Comparison of ENCODE assay signal across 8 cellular contexts in genomic region chr13:27425918-27426630, GRCh38. TPM values are rescaled to one million over a fixed set of nuclear protein-coding genes. Genes with fewer than 3 reads are reported as not detected.
DNase-seq lines count a peak whose midpoint lies in the region; ATAC-seq lines count a peak whose summit lies in the region.

No MANE protein-coding gene starts in this region.

- ATAC-seq in GM21717 (IDR thresholded peaks at IDR 0.05; ENCODE audit: unreplicated experiment), result peak; percentile 57
- peak; percentile 72 for ATAC-seq in Right ventricle myocardium superior (ENCODE audit: poor library complexity)

- DNase-seq in DMS53 (lab: John Stamatoyannopoulos, UW) (peak; percentile 96), SK-MEL-5 (ENCODE audit: low read depth, low spot score) (peak; percentile 83), Right ventricle myocardium superior (peak; percentile 85), posterior cingulate gyrus (peak in 7 of 10 donors; percentile 35 to 90 (median 54))

- intact Hi-C loops in Right ventricle myocardium superior (cut with DNase I), result loop anchor here (10.0 kb wide), 1 partner anchor 199 kb away; the partner anchor contains the start of genes LNX2 and POLR1D
- intact Hi-C loops in posterior cingulate gyrus (cut with DNase I), result loop anchor here (2.0 to 10.0 kb wide), 2 partner anchors 25 to 199 kb away; partner anchors contain the start of genes LNX2, MTIF3 and POLR1D

- H3K27ac ChIP-seq in KOPT-K1 (ENCODE audit: low read depth, low read length, poor library complexity, severe bottlenecking) (peak overlapping the region; percentile 88), urinary bladder (ENCODE audit: low read depth) (peak overlapping the region; percentile 89)

- H3K4me3 ChIP-seq in urinary bladder (ENCODE audit: low read depth, low read length), result peak overlapping the region; percentile 58

- H3K4me1 Mint-ChIP-seq in activated naive CD8-positive, alpha-beta T cell (ENCODE audit: low read depth), result peaks cover 61% of the 10 kb centered on the region

- 48% methylated on average over 17 of the region's 17 CpGs for WGBS in urinary bladder

- no peaks in the 10 kb centered on the region for H3K9me3 Mint-ChIP-seq in activated naive CD8-positive, alpha-beta T cell (ENCODE audit: low read depth)

- H3K36me3 ChIP-seq in KOPT-K1 (ENCODE audit: insufficient read depth, low read length) (peaks cover 49% of the 10 kb centered on the region), urinary bladder (ENCODE audit: insufficient read depth) (no peaks in the 10 kb centered on the region)

- no peaks in the 10 kb centered on the region for H3K4me1 ChIP-seq in urinary bladder (ENCODE audit: insufficient read depth)

- in situ Hi-C loops in SK-MEL-5 (cut with HindIII; ENCODE audit: low pct_unique_long_range_greater_than_20kb, low sequenced_read_pairs), result no loop called here

- H3K36me3 Mint-ChIP-seq in activated naive CD8-positive, alpha-beta T cell, result peaks cover 23% of the 10 kb centered on the region

- H3K4me3 Mint-ChIP-seq in activated naive CD8-positive, alpha-beta T cell, result peak overlapping the region; percentile 98

- peak overlapping the region; percentile 99 for H3K27ac Mint-ChIP-seq in activated naive CD8-positive, alpha-beta T cell

- no peaks in the 10 kb centered on the region for H3K27me3 Mint-ChIP-seq in activated naive CD8-positive, alpha-beta T cell

- no peaks in the 10 kb centered on the region for H3K9me3 ChIP-seq in KOPT-K1 (ENCODE audit: insufficient read depth, low read length, poor library complexity, severe bottlenecking)

RNA-seq across cellular contexts. Expression of gene GTF3A, which starts 1.7 kb away (rescaled TPM):
- 284 and 304 TPM in 2 replicates for total RNA-seq in SK-MEL-5 (2014; rRNA removed; shearing (Covaris generic))
- 160 and 186 TPM in 2 replicates for polyA plus RNA-seq in SK-MEL-5 (2015; cell fraction: cytosol; rRNA removed)
- polyA plus RNA-seq in SK-MEL-5 (2015; cell fraction: nucleus; rRNA removed), result 123 and 161 TPM in 2 replicates
- total RNA-seq in Right ventricle myocardium superior (211 TPM), urinary bladder (67.8 TPM)
- polyA plus RNA-seq in urinary bladder, result 117 TPM

RNA-seq across cellular contexts. Expression of gene MTIF3, which starts 24.3 kb away (rescaled TPM):
- total RNA-seq in SK-MEL-5 (2014; rRNA removed; shearing (Covaris generic)), result 66.0 and 70.2 TPM in 2 replicates
- 29.5 and 33.8 TPM in 2 replicates for polyA plus RNA-seq in SK-MEL-5 (2015; cell fraction: cytosol; rRNA removed)
- polyA plus RNA-seq in SK-MEL-5 (2015; cell fraction: nucleus; rRNA removed), result 34.2 and 59.7 TPM in 2 replicates
- total RNA-seq in Right ventricle myocardium superior, result 189 TPM
- 54.6 TPM for total RNA-seq in urinary bladder
- 51.1 TPM for polyA plus RNA-seq in urinary bladder

Comparison
In these comparisons a context has a peak if more than half of its experiments do, and no peak if none do; other contexts are left out.
1. Peak in every context shown above with its lines: DNase-seq, ATAC-seq, H3K4me3 ChIP-seq and H3K27ac ChIP-seq.